22 cellular contexts compared by ENCODE assay signal in genomic region chr14:58631720-58632119, GRCh38. TPM values are rescaled to one million over a fixed set of nuclear protein-coding genes. Genes with fewer than 3 reads are reported as not detected.
DNase-seq lines count a peak whose midpoint lies in the region; ATAC-seq and TF ChIP-seq lines count a peak whose summit lies in the region.
"Had no signal": no experiment of that assay in that cellular context is flagged by ENCODE, and none has a peak within 500 bp of the region (broad histone marks: within the 10 kb centered on the region; RNA-seq: fewer than 3 reads in every experiment).

No MANE protein-coding gene starts in this region.

- H3K56ac ChIP-seq in H9 (ENCODE audit: insufficient read length, low read depth, low read length) (no peak overlapping the region), mesendoderm (ENCODE audit: low read length) (no peak overlapping the region)

- H4K5ac ChIP-seq in H9 (ENCODE audit: insufficient read length, low read depth, low read length) (no peak overlapping the region), mesendoderm (ENCODE audit: low read length) (no peak overlapping the region)

- intact Hi-C loops in MCF 10A (cut with micrococcal nuclease), result no loop called here

- H2AK5ac ChIP-seq in H9 (ENCODE audit: insufficient read length, low read length) (no peak overlapping the region), mesendoderm (ENCODE audit: low read length) (no peak overlapping the region)

- H3K4me3 Mint-ChIP-seq in H9 (peak overlapping the region in 1 of 2 experiments; percentile 47; a peak in 2 of 5 replicates), MCF 10A (ENCODE audit: unreplicated experiment) (no peak overlapping the region)
- H3K4me3 Mint-ChIP-seq: IgD-negative memory B cell had no signal

- H3K9ac ChIP-seq in H9 (ENCODE audit: extremely low read depth, insufficient read length, low read length), result no peak overlapping the region
- no peak overlapping the region for H3K9ac ChIP-seq in mesendoderm (ENCODE audit: low read length)
- no peak overlapping the region for H3K9ac ChIP-seq in smooth muscle cell (ENCODE audit: low read depth)

- CTCF ChIA-PET in MCF 10A (lab: Yijun Ruan, JAX), result no interaction called here

- no TSS peak for BruUV-seq in MCF 10A (replicated peaks; lab: Mats Ljungman, UMichigan)

- POLR2A ChIA-PET in MCF 10A (lab: Yijun Ruan, JAX), result no interaction called here

- H2BK5ac ChIP-seq in H9 (ENCODE audit: insufficient read length, low read length), result no peak overlapping the region
- H2BK5ac ChIP-seq in mesendoderm (ENCODE audit: low read length), result no peak overlapping the region

- H2BK20ac ChIP-seq in H9 (ENCODE audit: low read depth, low read length, poor library complexity, severe bottlenecking), result no peak overlapping the region

- H3K9me3 Mint-ChIP-seq in H9 (no peaks in the 10 kb centered on the region; a peak in 2 of 5 replicates), MCF 10A (ENCODE audit: unreplicated experiment) (no peaks in the 10 kb centered on the region)
- H3K9me3 Mint-ChIP-seq: IgD-negative memory B cell had no signal

- H2BK120ac ChIP-seq in H9 (ENCODE audit: low read depth, low read length, poor library complexity, severe bottlenecking) (no peak overlapping the region), mesendoderm (ENCODE audit: low read depth, low read length) (no peak overlapping the region)

- H3K36me3 Mint-ChIP-seq in H9 (ENCODE audit: insufficient read depth in 1 of 3, low read depth in 3 of 3), result no peaks in the 10 kb centered on the region
- H3K36me3 Mint-ChIP-seq in MCF 10A (ENCODE audit: insufficient read depth, unreplicated experiment), result no peaks in the 10 kb centered on the region
- H3K36me3 Mint-ChIP-seq: IgD-negative memory B cell had no signal

- peaks cover 11% of the 10 kb centered on the region for H3F3A ChIP-seq in smooth muscle cell (ENCODE audit: low read depth)

- H2AFZ ChIP-seq in H9 (ENCODE audit: low read length) (no peak overlapping the region), smooth muscle cell (ENCODE audit: low read depth) (peak overlapping the region; percentile 78)

- H3K4me1 ChIP-seq in H9 (ENCODE audit: insufficient read depth, low read length), result peaks cover 21% of the 10 kb centered on the region
- peaks cover 45% of the 10 kb centered on the region for H3K4me1 ChIP-seq in ectodermal cell (ENCODE audit: control insufficient read depth, insufficient read depth, low read length)
- H3K4me1 ChIP-seq in mesendoderm (ENCODE audit: control insufficient read depth, low read depth, low read length), result peaks cover 16% of the 10 kb centered on the region
- H3K4me1 ChIP-seq in smooth muscle cell (ENCODE audit: low read depth), result peaks cover 42% of the 10 kb centered on the region

- no CpG with 5 or more reads among the region's 18 CpGs for WGBS in H9 (ENCODE audit: extremely low coverage, insufficient read length, low lambda C conversion rate)
- 7 to 8% methylated on average over 18 of the region's 18 CpGs for WGBS in ectodermal cell, 2 experiments
- no CpG with 5 or more reads among the region's 18 CpGs for WGBS in mesendoderm (ENCODE audit: extremely low coverage, insufficient coverage, low lambda C conversion rate)
- 29% methylated on average over 18 of the region's 18 CpGs for WGBS in smooth muscle cell (ENCODE audit: low lambda C conversion rate)

- no peak overlapping the region for H3K27ac Mint-ChIP-seq in H9
- no peak overlapping the region for H3K27ac Mint-ChIP-seq in MCF 10A (ENCODE audit: low read depth, unreplicated experiment)
- H3K27ac Mint-ChIP-seq: IgD-negative memory B cell had no signal

- H3K27me3 ChIP-seq in H9 (ENCODE audit: insufficient read depth, low read length) (no peaks in the 10 kb centered on the region), ectodermal cell (ENCODE audit: control insufficient read depth, insufficient read depth, low read length, poor library complexity, severe bottlenecking) (peaks cover 7% of the 10 kb centered on the region), mesendoderm (ENCODE audit: insufficient read depth, low read length, poor library complexity) (no peaks in the 10 kb centered on the region), smooth muscle cell (ENCODE audit: low read depth) (no peaks in the 10 kb centered on the region)
- H3K27me3 ChIP-seq: MG63 had no signal

- no peak overlapping the region for H4K91ac ChIP-seq in H9 (ENCODE audit: insufficient read length, low read depth, low read length)

- H3K36me3 ChIP-seq in ectodermal cell (ENCODE audit: control insufficient read depth, insufficient read depth, low read length) (no peaks in the 10 kb centered on the region), mesendoderm (ENCODE audit: control insufficient read depth, insufficient read depth, low read length) (no peaks in the 10 kb centered on the region), smooth muscle cell (ENCODE audit: low read depth) (no peaks in the 10 kb centered on the region)
- H3K36me3 ChIP-seq: MG63 had no signal

- H3K27ac ChIP-seq in H9 (ENCODE audit: insufficient read length, low read depth, low read length) (no peak overlapping the region), ectodermal cell (ENCODE audit: insufficient read depth, low read depth, low read length, poor library complexity, severe bottlenecking) (peak overlapping the region; percentile 3), mesendoderm (ENCODE audit: low read depth, low read length) (no peak overlapping the region), smooth muscle cell (ENCODE audit: low read depth) (no peak overlapping the region)
- H3K27ac ChIP-seq: HL-60 had no signal

- H3K23ac ChIP-seq in H9 (ENCODE audit: insufficient read length, low read depth, low read length) (no peak overlapping the region), mesendoderm (ENCODE audit: low read length) (no peak overlapping the region)

- no peak overlapping the region for H3T11ph ChIP-seq in H9 (ENCODE audit: low read length)

- peaks cover 91% of the 10 kb centered on the region for H3K27me3 Mint-ChIP-seq in H9 (ENCODE audit: low read depth)
- H3K27me3 Mint-ChIP-seq in MCF 10A (ENCODE audit: insufficient read depth, unreplicated experiment), result peaks cover 54% of the 10 kb centered on the region

- H3K9me3 ChIP-seq in H9 (ENCODE audit: control insufficient read depth, low read depth, low read length) (no peaks in the 10 kb centered on the region), ectodermal cell (ENCODE audit: control insufficient read depth, low read length) (no peaks in the 10 kb centered on the region), smooth muscle cell (replicated peaks; ENCODE audit: low read depth) (no peaks in the 10 kb centered on the region)
- H3K9me3 ChIP-seq: MG63 had no signal

- no peak overlapping the region for H2BK15ac ChIP-seq in H9 (ENCODE audit: low read depth, low read length)
- H2BK15ac ChIP-seq in mesendoderm (replicated peaks; ENCODE audit: low read depth), result no peak overlapping the region

- H4K8ac ChIP-seq in H9 (replicated peaks; ENCODE audit: insufficient read length, low read depth, low read length) (no peak overlapping the region), mesendoderm (ENCODE audit: low read depth, low read length) (no peak overlapping the region)

- H3K79me2 ChIP-seq in H9 (ENCODE audit: insufficient read depth, low read length), result no peaks in the 10 kb centered on the region
- no peaks in the 10 kb centered on the region for H3K79me2 ChIP-seq in mesendoderm (ENCODE audit: control insufficient read depth, insufficient read depth, low read length)
- H3K79me2 ChIP-seq in smooth muscle cell (ENCODE audit: low read depth), result no peaks in the 10 kb centered on the region

- no peak for ATAC-seq in HG03432 (IDR thresholded peaks at IDR 0.05; ENCODE audit: unreplicated experiment)
- no peak for ATAC-seq in GM19452 (IDR thresholded peaks at IDR 0.05; ENCODE audit: unreplicated experiment)

- no peak overlapping the region for H3K4me3 ChIP-seq in ectodermal cell (ENCODE audit: insufficient read depth, low read depth, low read length)
- H3K4me3 ChIP-seq in mesendoderm (ENCODE audit: low read length), result no peak overlapping the region
- H3K4me3 ChIP-seq in smooth muscle cell, result no peak overlapping the region
- H3K4me3 ChIP-seq: MG63 had no signal

- H3K14ac ChIP-seq in H9 (ENCODE audit: insufficient read depth, low read length), result no peak overlapping the region

- no peaks in the 10 kb centered on the region for H4K20me1 ChIP-seq in H9 (ENCODE audit: control insufficient read depth, insufficient read depth, insufficient read length)
- H4K20me1 ChIP-seq in smooth muscle cell (ENCODE audit: low read depth), result no peaks in the 10 kb centered on the region

- H2BK12ac ChIP-seq in H9 (ENCODE audit: insufficient read length, low read depth, low read length), result no peak overlapping the region

- no peak for TF ChIP-seq CTCF in H9 (conservative IDR thresholded peaks at IDR 0.05)
- TF ChIP-seq CTCF in smooth muscle cell (IDR thresholded peaks at IDR 0.05; ENCODE audit: borderline replicate concordance, insufficient read depth, poor library complexity, severe bottlenecking), result no peak
- TF ChIP-seq CTCF in MCF 10A (IDR thresholded peaks at IDR 0.05; ENCODE audit: unreplicated experiment), result no peak

- H3K4me2 ChIP-seq in H9 (ENCODE audit: insufficient read depth, insufficient read length, low read length), result no peak overlapping the region
- H3K4me2 ChIP-seq in mesendoderm (ENCODE audit: low read length), result no peak overlapping the region
- peak overlapping the region; percentile 26 for H3K4me2 ChIP-seq in smooth muscle cell

- H3K18ac ChIP-seq in H9 (ENCODE audit: insufficient read length, low read depth, low read length) (no peak overlapping the region), mesendoderm (ENCODE audit: low read length) (peak overlapping the region; percentile 6)

- no peaks in the 10 kb centered on the region for H3K23me2 ChIP-seq in H9 (ENCODE audit: insufficient read length, low read depth, low read length, poor library complexity, severe bottlenecking)

- H3K4me1 Mint-ChIP-seq in H9 (peaks cover 61 to 64% of the 10 kb centered on the region in 2 experiments), MCF 10A (ENCODE audit: insufficient read depth, unreplicated experiment) (no peaks in the 10 kb centered on the region)

- H3K79me1 ChIP-seq in H9 (ENCODE audit: insufficient read depth, low read depth, low read length, poor library complexity, severe bottlenecking), result no peaks in the 10 kb centered on the region
- no peaks in the 10 kb centered on the region for H3K79me1 ChIP-seq in mesendoderm (ENCODE audit: low read length)

- H3K4ac ChIP-seq in H9 (ENCODE audit: low read depth, low read length) (no peak overlapping the region), mesendoderm (ENCODE audit: low read depth, low read length) (no peak overlapping the region)

- DNase-seq in H9, result peak; percentile 41
- DNase-seq in mesendoderm, result peak; percentile 68
- DNase-seq in smooth muscle cell (lab: John Stamatoyannopoulos, UW; ENCODE audit: unreplicated experiment), result no peak
- no peak for DNase-seq in activated effector memory CD4-positive, alpha-beta T cell treated with Interleukin-2 at 50 U/mL for 16 hours
- DNase-seq in MCF 10A (ENCODE audit: unreplicated experiment), result no peak
- DNase-seq: C1 segment of cervical spinal cord, Karpas-422, MG63, NCI-H1048, NCI-H1436 treated with DMSO at 0.1 percent for 48 hours, NCI-H2029 treated with DMSO at 0.1 percent for 48 hours, NCI-H510A treated with DMSO at 0.1 percent for 48 hours, NCI-H774, Right ventricle myocardium superior, SW 1271 had no signal

RNA-seq across cellular contexts. Expression of gene DACT1, which starts 6.0 kb away (rescaled TPM):
- 4.4 and 4.6 TPM in 2 replicates for total RNA-seq in H9 (2021)
- 31.1 TPM for polyA plus RNA-seq in ectodermal cell (2013, experiment 1 of 4)
- 34.5 TPM for polyA plus RNA-seq in ectodermal cell (2013, experiment 2 of 4)
- 22.7 TPM for polyA plus RNA-seq in ectodermal cell (2013, experiment 3 of 4)
- 26.5 TPM for polyA plus RNA-seq in ectodermal cell (2013, experiment 4 of 4)
- 51.5 TPM for polyA plus RNA-seq in mesendoderm (2013, experiment 1 of 2)
- 57.5 TPM for polyA plus RNA-seq in mesendoderm (2013, experiment 2 of 2)
- total RNA-seq in smooth muscle cell, result 91.4 and 107 TPM in 2 replicates
- polyA plus RNA-seq in smooth muscle cell, result 75.7 and 92.4 TPM in 2 replicates
- total RNA-seq in MCF 10A (2022), result not detected in 2 replicates
- total RNA-seq: HT1080, OCI-LY7 had no signal

Comparison
In these comparisons a context has a peak if more than half of its experiments do, and no peak if none do; other contexts are left out.
1. DNase-seq: peak in H9 (single experiment) and mesendoderm (single experiment); none in smooth muscle cell (single experiment), activated effector memory CD4-positive, alpha-beta T cell treated with Interleukin-2 at 50 U/mL for 16 hours (single experiment) and MCF 10A (single experiment).
2. RNA of gene DACT1, which starts 6.0 kb away (total RNA-seq): 91.4 to 107 TPM in smooth muscle cell; 4.4 to 4.6 TPM in H9 and not detected in MCF 10A; every median in the first group is over 10 times any median in the second.